Comparison of ENCODE assay signal across 15 cellular contexts in the genomic region with DNA sequence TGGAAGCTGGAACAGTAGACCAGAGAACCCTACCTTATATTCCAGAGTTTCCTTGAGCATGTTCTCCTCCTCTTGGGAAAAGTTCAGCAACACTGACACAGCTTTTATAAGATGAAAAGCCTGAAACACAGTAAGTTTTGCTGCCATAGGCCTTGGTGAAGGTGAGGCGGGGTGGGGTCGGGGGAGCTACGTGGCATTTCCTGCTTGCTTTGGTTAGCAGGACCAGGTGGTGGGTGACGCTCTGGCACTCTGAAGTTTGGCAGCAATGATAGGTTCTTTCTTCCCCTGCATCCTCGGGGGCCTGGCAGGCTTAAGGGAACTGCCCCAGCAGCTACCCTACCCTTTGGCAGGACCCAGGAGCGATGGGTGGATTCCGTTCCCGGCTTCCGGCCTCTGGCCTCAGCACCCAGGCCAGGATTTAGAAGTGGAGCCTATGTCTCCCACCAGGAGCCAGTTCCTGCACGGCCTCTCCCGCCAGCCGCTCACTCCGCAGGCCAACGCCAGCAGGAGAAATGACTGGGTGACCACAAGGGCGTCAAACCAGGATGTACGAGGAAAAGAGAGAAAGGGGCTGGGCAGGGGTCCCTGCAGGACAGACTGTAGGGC. TPM values are rescaled to one million over a fixed set of nuclear protein-coding genes. Genes with fewer than 3 reads are reported as not detected.
"Had no signal": no experiment of that assay in that cellular context is flagged by ENCODE, and none has a peak within 500 bp of the region (broad histone marks: within the 10 kb centered on the region; RNA-seq: fewer than 3 reads in every experiment).

No MANE protein-coding gene starts in this region.

- DNase-seq: activated CD4-positive, alpha-beta T cell treated with anti-CD3 and anti-CD28 coated beads for 1 hour; activated CD4-positive, alpha-beta T cell treated with anti-CD3 and anti-CD28 coated beads, Interleukin-2, amount 50 U/mL, for 4 hours; activated gamma-delta T cell treated with Interleukin-2 at 50 U/mL for 16 hours; cerebellar nuclear complex; erythroblast; kidney; left ventricle myocardium inferior; mucosa of descending colon; transverse colon had no signal

- H3K27ac ChIP-seq: left ventricle myocardium inferior, neutrophil, transverse colon, VCaP had no signal

- H3K4me1 ChIP-seq: left ventricle myocardium inferior, transverse colon had no signal

- ATAC-seq: naive thymus-derived CD4-positive, alpha-beta T cell had no signal

- H3K9me3 ChIP-seq: left ventricle myocardium inferior, mucosa of descending colon, neutrophil, transverse colon had no signal

- H3K27me3 ChIP-seq: neutrophil, transverse colon had no signal

- H3K4me3 ChIP-seq: left ventricle myocardium inferior, mucosa of descending colon, transverse colon had no signal

RNA-seq across cellular contexts. Expression of a gene that starts 28.0 kb away (rescaled TPM):
- total RNA-seq: left ventricle myocardium inferior; mucosa of descending colon; naive thymus-derived CD4-positive, alpha-beta T cell; renal cortical epithelial cell; subcutaneous adipose tissue; T-helper 1 cell treated with Interleukin-12 subunit alpha and Interleukin-12 subunit beta and Interleukin-4 antibody, amounts not matched to agents 30 ng/mL and 1 ng/mL, for 36 hours; transverse colon had no signal
